8 cellular contexts compared by ENCODE assay signal in genomic region chr12:106248849-106249371, GRCh38. TPM values are rescaled to one million over a fixed set of nuclear protein-coding genes. Genes with fewer than 3 reads are reported as not detected.
A peak's percentile ranks its signal among the peaks of the same experiment; 100 is the strongest.
DNase-seq lines count a peak whose midpoint lies in the region; ATAC-seq, FAIRE-seq and TF ChIP-seq lines count a peak whose summit lies in the region.

No MANE protein-coding gene starts in this region.

- H3K4me3 ChIP-seq in epithelial cell of proximal tubule (ENCODE audit: low read depth, low read length) (peak overlapping the region; percentile 67), aorta (ENCODE audit: low read length in 2 of 2) (peak overlapping the region in 1 of 2 donors; percentile 88)

- TF ChIP-seq CTCF in epithelial cell of proximal tubule (conservative IDR thresholded peaks at IDR 0.05; ENCODE audit: low read depth, low read length) (no peak), nephron progenitor cell (IDR thresholded peaks at IDR 0.05) (no peak)

- H3K36me3 ChIP-seq in aorta (ENCODE audit: control insufficient read depth in 1 of 2, insufficient read depth in 2 of 2, low read length in 1 of 2) = no peaks in the 10 kb centered on the region

- DNase-seq in AG08395 (ENCODE audit: low spot score) = peak; percentile 30
- DNase-seq in HT-29 (ENCODE audit: low spot score) = peak; percentile 14
- DNase-seq in activated CD4-positive, alpha-beta memory T cell treated with anti-CD3 and anti-CD28 coated beads for 36 hours = peak; percentile 68
- DNase-seq in epithelial cell of proximal tubule (ENCODE audit: low read depth) = no peak
- DNase-seq in nephron progenitor cell = no peak
- DNase-seq in aorta = no peak
- DNase-seq in DMS79 (lab: John Stamatoyannopoulos, UW) = no peak
- no peak for DNase-seq in H54 (ENCODE audit: insufficient read length, low spot score)

- H3K27me3 ChIP-seq in aorta (ENCODE audit: control insufficient read depth in 1 of 2, insufficient read depth in 2 of 2, low read length in 1 of 2) = no peaks in the 10 kb centered on the region

- peak overlapping the region; percentile 69 for H3K27ac Mint-ChIP-seq in activated CD4-positive, alpha-beta memory T cell treated with anti-CD3 and anti-CD28 coated beads for 36 hours
- H3K27ac Mint-ChIP-seq in nephron progenitor cell = peak overlapping the region; percentile 88

- peak overlapping the region; percentile 77 to 94 for H3K27ac ChIP-seq in aorta (ENCODE audit: low read depth in 1 of 2, low read length in 2 of 2)

- peak overlapping the region; percentile 69 for H3K4me3 Mint-ChIP-seq in activated CD4-positive, alpha-beta memory T cell treated with anti-CD3 and anti-CD28 coated beads for 36 hours
- peak overlapping the region; percentile 84 for H3K4me3 Mint-ChIP-seq in nephron progenitor cell

- 9 to 11% methylated on average over 12 of the region's 12 CpGs for WGBS in aorta, 2 donors

- peaks cover 0 to 4% of the 10 kb centered on the region in 2 donors for H3K4me1 ChIP-seq in aorta (ENCODE audit: control insufficient read depth in 1 of 2, insufficient read depth in 2 of 2, low read length in 2 of 2)

- H3K9me3 ChIP-seq in aorta (ENCODE audit: control insufficient read depth, low read length) = no peaks in the 10 kb centered on the region

- no peaks in the 10 kb centered on the region for H3K9me3 Mint-ChIP-seq in activated CD4-positive, alpha-beta memory T cell treated with anti-CD3 and anti-CD28 coated beads for 36 hours
- H3K9me3 Mint-ChIP-seq in nephron progenitor cell = no peaks in the 10 kb centered on the region

- no peak for ATAC-seq in aorta (ENCODE audit: low FRiP score)

- POLR2A ChIA-PET in activated CD4-positive, alpha-beta memory T cell treated with anti-CD3 and anti-CD28 coated beads for 36 hours (lab: Charles Lee) = interaction anchor here (0.6 kb wide), 1 partner anchor 1090 kb away, joined by 3 read pairs; no protein-coding TSS in a partner anchor

- FAIRE-seq in H54 (lab: Jason Lieb, UNC) = no peak

- no peak for TF ChIP-seq POLR2A in H54 (IDR thresholded peaks at IDR 0.05; ENCODE audit: low read depth, low read length)

- peaks cover 24% of the 10 kb centered on the region for H3K4me1 Mint-ChIP-seq in activated CD4-positive, alpha-beta memory T cell treated with anti-CD3 and anti-CD28 coated beads for 36 hours (ENCODE audit: low read depth)
- peaks cover 62% of the 10 kb centered on the region for H3K4me1 Mint-ChIP-seq in nephron progenitor cell

- H3K36me3 Mint-ChIP-seq in activated CD4-positive, alpha-beta memory T cell treated with anti-CD3 and anti-CD28 coated beads for 36 hours = peaks cover 5% of the 10 kb centered on the region
- peaks cover 7% of the 10 kb centered on the region for H3K36me3 Mint-ChIP-seq in nephron progenitor cell (ENCODE audit: low read depth)

- CTCF ChIA-PET in activated CD4-positive, alpha-beta memory T cell treated with anti-CD3 and anti-CD28 coated beads for 36 hours (lab: Charles Lee) = interaction anchor here (1.1 to 1.4 kb wide), 2 partner anchors 34 to 52 kb away, joined by 3 to 4 read pairs; no protein-coding TSS in a partner anchor

- intact Hi-C loops in activated CD4-positive, alpha-beta memory T cell treated with anti-CD3 and anti-CD28 coated beads for 36 hours (cut with micrococcal nuclease) = loop anchor here (1.0 to 2.0 kb wide), 4 partner anchors 22 to 108 kb away; partner anchors contain the start of gene POLR3B
- intact Hi-C loops in aorta (cut with DNase I) = loop anchor here in 1 of 2 donors (5.0 kb wide), 1 partner anchor 53 kb away; the partner anchor contains the start of gene TCP11L2

- H3K27me3 Mint-ChIP-seq in activated CD4-positive, alpha-beta memory T cell treated with anti-CD3 and anti-CD28 coated beads for 36 hours = no peaks in the 10 kb centered on the region
- peaks cover 5% of the 10 kb centered on the region for H3K27me3 Mint-ChIP-seq in nephron progenitor cell (ENCODE audit: low read depth, poor library complexity)

RNA-seq across cellular contexts. Expression of gene CKAP4, which starts 1.1 kb away (rescaled TPM):
- total RNA-seq in HT-29 (2014; rRNA removed; shearing (Covaris generic)) = 8.1 and 9.1 TPM in 2 replicates
- 10 to 100 TPM; 18.5 to 19.0 TPM for total RNA-seq in activated CD4-positive, alpha-beta memory T cell treated with anti-CD3 and anti-CD28 coated beads for 36 hours
- total RNA-seq in epithelial cell of proximal tubule (99.7 and 106 TPM in 2 replicates), aorta (10 to 100 TPM; 61.1 to 69.6 TPM)
- 10 to 100 TPM; 17.2 to 25.4 TPM for polyA plus RNA-seq in aorta

RNA-seq across cellular contexts. Expression of gene TCP11L2, which starts 53.6 kb away (rescaled TPM):
- 8.0 and 8.7 TPM in 2 replicates for total RNA-seq in HT-29 (2014; rRNA removed; shearing (Covaris generic))
- 10 to 100 TPM in 1 of 2 experiments, 1 to 10 TPM in 1; 8.8 to 10.3 TPM for total RNA-seq in activated CD4-positive, alpha-beta memory T cell treated with anti-CD3 and anti-CD28 coated beads for 36 hours
- total RNA-seq in epithelial cell of proximal tubule (2.4 and 2.9 TPM in 2 replicates), aorta (10 to 100 TPM; 24.8 to 50.9 TPM)
- 1 to 10 TPM; 5.5 to 9.2 TPM for polyA plus RNA-seq in aorta

Comparison
In these comparisons a context has a peak if more than half of its experiments do, and no peak if none do; other contexts are left out.
1. DNase-seq: peak in AG08395 (single experiment), HT-29 (single experiment) and activated CD4-positive, alpha-beta memory T cell treated with anti-CD3 and anti-CD28 coated beads for 36 hours (single experiment); none in epithelial cell of proximal tubule (single experiment), nephron progenitor cell (single experiment), aorta (0 of 2), DMS79 (single experiment) and H54 (single experiment).